In genomic region chr17:3433210-3433609, GRCh38 we compare ENCODE assay signal across 2 cellular contexts.
A peak's percentile ranks its signal among the peaks of the same experiment; 100 is the strongest.
TF ChIP-seq lines count a peak whose summit lies in the region.

No MANE protein-coding gene starts in this region.

TF ChIP-seq in SK-N-SH, 30 proteins besides CTCF, POLR2A, EP300 and RAD21:
- peak; percentile 86 for TF ChIP-seq REST (IDR thresholded peaks at IDR 0.05; ENCODE audit: low read depth, low read length)

TF ChIP-seq in HepG2, 621 proteins besides CTCF, POLR2A, EP300 and RAD21:
- TF ChIP-seq STAG1 (CRISPR knock-in tag; IDR thresholded peaks at IDR 0.05) (0 out of 2 replicates have a peak, but pooled peaks have one; percentile 9), ZNF580 (CRISPR knock-in tag; IDR thresholded peaks at IDR 0.05; ENCODE audit: borderline replicate concordance, low read depth) (peak; percentile 29; the same call in 1 of the 2 replicates), SAP130 (CRISPR knock-in tag; IDR thresholded peaks at IDR 0.05; ENCODE audit: low read depth) (peak; percentile 52; the same call in 1 of the 2 replicates), ZBTB26 (CRISPR knock-in tag; IDR thresholded peaks at IDR 0.05; ENCODE audit: borderline replicate concordance) (peak; percentile 46; the same call in 1 of the 2 replicates), WIZ (CRISPR knock-in tag; IDR thresholded peaks at IDR 0.05) (peak; percentile 83; the same call in 1 of the 2 replicates), TFE3 (CRISPR knock-in tag; IDR thresholded peaks at IDR 0.05) (0 out of 2 replicates have a peak, but pooled peaks have one; percentile 22), ELF3 (CRISPR knock-in tag; IDR thresholded peaks at IDR 0.05) (0 out of 2 replicates have a peak, but pooled peaks have one; percentile 22), REST (IDR thresholded peaks at IDR 0.05; ENCODE audit: borderline replicate concordance in 1 of 2, low read depth in 1 of 2, low read length in 2 of 2) (peak; percentile 55 to 90), EHMT2 (IDR thresholded peaks at IDR 0.05; ENCODE audit: borderline replicate concordance, low read depth, low read length) (peak; percentile 83; the same call in 1 of the 2 replicates), SALL1 (CRISPR knock-in tag; IDR thresholded peaks at IDR 0.05) (peak; percentile 35; the same call in 1 of the 2 replicates), ZNF644 (CRISPR knock-in tag; IDR thresholded peaks at IDR 0.05; ENCODE audit: low read depth) (peak; percentile 72), HES4 (CRISPR knock-in tag; IDR thresholded peaks at IDR 0.05; ENCODE audit: borderline replicate concordance) (0 out of 2 replicates have a peak, but pooled peaks have one; percentile 47), RARA (CRISPR knock-in tag; IDR thresholded peaks at IDR 0.05) (0 out of 2 replicates have a peak, but pooled peaks have one; percentile 23), MIER2 (CRISPR knock-in tag; IDR thresholded peaks at IDR 0.05) (peak; percentile 97)
